In the genomic region with DNA sequence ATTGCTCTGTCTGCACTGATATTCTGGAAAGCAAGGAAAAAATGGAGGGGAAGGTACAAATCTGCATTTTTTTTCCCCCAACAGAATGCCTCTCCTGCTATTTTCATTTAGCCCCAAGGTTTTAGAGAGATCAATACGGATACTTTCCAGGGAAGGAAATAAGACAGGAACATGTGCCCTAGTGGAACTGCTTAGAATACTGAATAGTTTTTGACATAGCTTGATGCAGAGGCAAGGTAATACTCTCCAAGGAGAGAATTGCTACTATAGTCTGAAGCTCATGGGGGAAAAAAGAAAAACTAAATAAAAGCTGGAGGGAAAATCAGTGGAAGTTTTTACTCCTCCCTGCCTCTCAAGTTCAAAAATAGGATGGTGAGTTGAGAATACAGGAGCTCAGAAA, we compare ENCODE assay signal across 14 cellular contexts.
DNase-seq lines count a peak whose midpoint lies in the region; ATAC-seq and TF ChIP-seq lines count a peak whose summit lies in the region.
"Had no signal": no experiment of that assay in that cellular context is flagged by ENCODE, and none has a peak within 500 bp of the region (broad histone marks: within the 10 kb centered on the region; RNA-seq: fewer than 3 reads in every experiment).

No MANE protein-coding gene starts in this region.

- 43 to 59% methylated on average over 1 of the region's 1 CpG for WGBS in endodermal cell (ENCODE audit: insufficient coverage in 1 of 2, insufficient read length in 1 of 2), 2 experiments

- H3K27ac ChIP-seq in HUES6 (ENCODE audit: low read depth, low read length) (peak overlapping the region; percentile 92; the same call in 1 of the 2 replicates), endodermal cell (ENCODE audit: low read depth, low read length) (no peak overlapping the region)
- H3K27ac ChIP-seq: A549 had no signal

- DNase-seq in endodermal cell, result no peak
- DNase-seq in neural crest cell (ENCODE audit: low read depth, low spot score), result no peak
- no peak for DNase-seq in Ammon's horn (ENCODE audit: low spot score)
- DNase-seq in naive thymus-derived CD8-positive, alpha-beta T cell, result no peak
- DNase-seq: CD8-positive, alpha-beta T cell; COR-L47; DMS153; DMS79 treated with DMSO at 0.1 percent for 48 hours; EL had no signal

- H3K36me3 ChIP-seq in HUES6 (ENCODE audit: control insufficient read depth, insufficient read depth, low read length) (no peaks in the 10 kb centered on the region), endodermal cell (ENCODE audit: control insufficient read depth, insufficient read depth, low read length) (no peaks in the 10 kb centered on the region)

- H3K9ac ChIP-seq in HUES6 (ENCODE audit: low read length), result peak overlapping the region; percentile 82
- H3K9ac ChIP-seq in endodermal cell (ENCODE audit: extremely low read depth, low read length, poor library complexity, severe bottlenecking), result no peak overlapping the region

- ATAC-seq in GM18909 (IDR thresholded peaks at IDR 0.05; ENCODE audit: poor library complexity, unreplicated experiment) (no peak), HG03025 (IDR thresholded peaks at IDR 0.05; ENCODE audit: low FRiP score, unreplicated experiment) (no peak)
- ATAC-seq in naive thymus-derived CD8-positive, alpha-beta T cell, result no peak
- ATAC-seq: A549; CD8-positive, alpha-beta T cell had no signal

- H3K4me1 Mint-ChIP-seq in endodermal cell, result peaks cover 47% of the 10 kb centered on the region
- H3K4me1 Mint-ChIP-seq in neural crest cell, result peaks cover 25% of the 10 kb centered on the region
- H3K4me1 Mint-ChIP-seq in naive thymus-derived CD8-positive, alpha-beta T cell, result no peaks in the 10 kb centered on the region
- H3K4me1 Mint-ChIP-seq: CD14-positive monocyte had no signal

- POLR2A ChIA-PET in naive thymus-derived CD8-positive, alpha-beta T cell (lab: Charles Lee), result no interaction called here

- H3K4me3 Mint-ChIP-seq in endodermal cell (no peak overlapping the region), neural crest cell (no peak overlapping the region)
- H3K4me3 Mint-ChIP-seq in naive thymus-derived CD8-positive, alpha-beta T cell, result no peak overlapping the region
- H3K4me3 Mint-ChIP-seq: CD14-positive monocyte; CD8-positive, alpha-beta T cell had no signal

- H3K4me3 ChIP-seq in HUES6 (ENCODE audit: low read depth, low read length), result no peak overlapping the region
- H3K4me3 ChIP-seq in endodermal cell (ENCODE audit: low read length), result no peak overlapping the region
- H3K4me3 ChIP-seq: A549 had no signal

- H3K9me3 Mint-ChIP-seq in endodermal cell, result peaks cover 5% of the 10 kb centered on the region
- no peaks in the 10 kb centered on the region for H3K9me3 Mint-ChIP-seq in neural crest cell
- H3K9me3 Mint-ChIP-seq in naive thymus-derived CD8-positive, alpha-beta T cell, result peaks cover 0 to 4% (median 0%) of the 10 kb centered on the region in 9 donors
- H3K9me3 Mint-ChIP-seq: CD14-positive monocyte; CD8-positive, alpha-beta T cell had no signal

- peaks cover 1% of the 10 kb centered on the region; the same call in 1 of the 2 replicates for H3K9me3 ChIP-seq in HUES6 (ENCODE audit: control insufficient read depth, insufficient read depth, low read depth, low read length)
- no peaks in the 10 kb centered on the region for H3K9me3 ChIP-seq in endodermal cell (ENCODE audit: control insufficient read depth, low read length)
- H3K9me3 ChIP-seq: A549 had no signal

- H3K27ac Mint-ChIP-seq in endodermal cell (peak overlapping the region; percentile 97), neural crest cell (ENCODE audit: unreplicated experiment) (peak overlapping the region; percentile 29)
- H3K27ac Mint-ChIP-seq in naive thymus-derived CD8-positive, alpha-beta T cell, result no peak overlapping the region
- H3K27ac Mint-ChIP-seq: CD14-positive monocyte; CD8-positive, alpha-beta T cell had no signal

- H3K4me1 ChIP-seq in HUES6 (ENCODE audit: control insufficient read depth, insufficient read depth, low read length) (peaks cover 46% of the 10 kb centered on the region), endodermal cell (ENCODE audit: control insufficient read depth, insufficient read depth, low read length) (peaks cover 18% of the 10 kb centered on the region)
- H3K4me1 ChIP-seq: A549 had no signal

- H3K27me3 ChIP-seq in HUES6 (ENCODE audit: control insufficient read depth, insufficient read depth, low read length) (no peaks in the 10 kb centered on the region), endodermal cell (ENCODE audit: control insufficient read depth, insufficient read depth, low read length, poor library complexity, severe bottlenecking) (no peaks in the 10 kb centered on the region)

- no peaks in the 10 kb centered on the region for H3K27me3 Mint-ChIP-seq in endodermal cell (ENCODE audit: insufficient read depth)
- no peaks in the 10 kb centered on the region for H3K27me3 Mint-ChIP-seq in neural crest cell (ENCODE audit: low read depth)
- H3K27me3 Mint-ChIP-seq in naive thymus-derived CD8-positive, alpha-beta T cell, result no peaks in the 10 kb centered on the region

- TF ChIP-seq CTCF in endodermal cell (conservative IDR thresholded peaks at IDR 0.05) (no peak), neural crest cell (conservative IDR thresholded peaks at IDR 0.05) (no peak)

- H3K36me3 Mint-ChIP-seq in endodermal cell (ENCODE audit: low read depth) (peaks cover 3% of the 10 kb centered on the region), neural crest cell (ENCODE audit: low read depth) (no peaks in the 10 kb centered on the region)
- H3K36me3 Mint-ChIP-seq in naive thymus-derived CD8-positive, alpha-beta T cell, result no peaks in the 10 kb centered on the region
- H3K36me3 Mint-ChIP-seq: CD14-positive monocyte; CD8-positive, alpha-beta T cell had no signal

Comparison
In these comparisons a context has a peak if more than half of its experiments do, and no peak if none do; other contexts are left out.
1. H3K27ac Mint-ChIP-seq: peak in endodermal cell (single experiment) and neural crest cell (single experiment); none in naive thymus-derived CD8-positive, alpha-beta T cell (0 of 10).